11 cellular contexts compared by ENCODE assay signal in the genomic region with DNA sequence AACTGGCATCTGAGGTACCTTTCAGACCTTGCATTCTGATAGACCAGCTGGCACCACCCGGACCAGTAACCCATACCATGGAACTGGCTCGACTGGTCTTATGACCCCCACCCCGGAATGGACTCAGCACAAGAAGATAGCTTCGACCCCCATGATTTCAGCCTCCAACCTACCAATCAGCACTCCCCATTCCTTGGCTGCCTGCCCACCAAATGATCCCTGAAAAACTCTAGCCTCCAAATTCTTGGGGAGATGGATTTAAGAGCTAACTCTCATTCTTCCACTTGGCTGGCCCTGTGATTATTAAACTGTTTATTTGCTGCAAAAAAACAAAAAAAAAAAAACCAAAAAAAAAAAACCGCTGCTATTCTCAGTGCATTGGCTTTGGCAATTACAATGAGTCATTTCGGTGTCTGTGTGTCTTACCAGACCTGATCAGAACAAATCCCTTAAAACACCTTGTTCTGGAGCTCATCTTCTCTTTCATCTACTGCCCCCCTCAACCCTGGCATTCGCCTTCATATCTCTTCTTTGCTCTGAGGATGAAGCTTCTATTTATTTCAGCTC.
DNase-seq lines count a peak whose midpoint lies in the region; ATAC-seq, FAIRE-seq and TF ChIP-seq lines count a peak whose summit lies in the region.
"Had no signal": no experiment of that assay in that cellular context is flagged by ENCODE, and none has a peak within 500 bp of the region (broad histone marks: within the 10 kb centered on the region; RNA-seq: fewer than 3 reads in every experiment).

No MANE protein-coding gene starts in this region.

- H3K27me3 Mint-ChIP-seq in endodermal cell (ENCODE audit: insufficient read depth), result peaks cover 2% of the 10 kb centered on the region

- 89 to 98% methylated on average over 4 to 7 of the region's 7 CpGs for WGBS in endodermal cell (ENCODE audit: insufficient coverage in 1 of 2, insufficient read length in 1 of 2), 2 experiments
- WGBS in pancreas, 2 donors, result 52 to 63% methylated on average over 7 of the region's 7 CpGs

- no peaks in the 10 kb centered on the region for H3K9me3 Mint-ChIP-seq in endodermal cell

- BruUV-seq in PC-3 (replicated peaks; lab: Mats Ljungman, UMichigan), result no TSS peak

- H3K27ac ChIP-seq in PC-3 (ENCODE audit: low read length) (peak overlapping the region; percentile 75), endodermal cell (ENCODE audit: low read depth, low read length) (no peak overlapping the region), pancreas (peak overlapping the region in 1 of 4 donors; percentile 4)

- H3K27ac Mint-ChIP-seq in endodermal cell, result peak overlapping the region; percentile 42

- peaks cover 17% of the 10 kb centered on the region for H3K4me1 Mint-ChIP-seq in endodermal cell

- no peak for FAIRE-seq in pancreas (lab: Jason Lieb, UNC)
- no peak for FAIRE-seq in frontal cortex (lab: Jason Lieb, UNC)

- POLR2A ChIA-PET in PC-3 (lab: Charles Lee; ENCODE audit: unreplicated experiment), result no interaction called here

- no peaks in the 10 kb centered on the region for H3K9me2 ChIP-seq in PC-3 (replicated peaks; ENCODE audit: low read length)

- peak overlapping the region; percentile 81 for H3K4me2 ChIP-seq in PC-3 (ENCODE audit: low read length)

- H4K20me1 ChIP-seq in PC-3 (ENCODE audit: low read length), result no peaks in the 10 kb centered on the region

- H3K4me3 Mint-ChIP-seq in endodermal cell, result no peak overlapping the region

- H3K9me3 ChIP-seq in PC-3 (ENCODE audit: low read length) (no peaks in the 10 kb centered on the region), endodermal cell (ENCODE audit: control insufficient read depth, low read length) (no peaks in the 10 kb centered on the region), pancreas (no peaks in the 10 kb centered on the region)

- H3K36me3 ChIP-seq in PC-3 (ENCODE audit: low read depth, low read length) (no peaks in the 10 kb centered on the region), endodermal cell (ENCODE audit: control insufficient read depth, insufficient read depth, low read length) (no peaks in the 10 kb centered on the region), pancreas (no peaks in the 10 kb centered on the region)

- DNase-seq in EL (peak; percentile 18), PC-3 (peak; percentile 54), endodermal cell (no peak), pancreas (peak in 2 of 6 donors; percentile 12 to 21), inferior parietal cortex (ENCODE audit: extremely low spot score) (no peak), frontal cortex (ENCODE audit: low spot score in 2 of 2) (no peak)
- DNase-seq in activated CD4-positive, CD25-positive, alpha-beta regulatory T cell (lab: John Stamatoyannopoulos, UW), result no peak
- DNase-seq: activated CD4-positive, alpha-beta T cell treated with anti-CD3 and anti-CD28 coated beads, Interleukin-2, amount 50 U/mL, for 48 hours; left ventricle myocardium superior had no signal

- CTCF ChIA-PET in PC-3 (lab: Charles Lee), result interaction anchor here (0.6 kb wide), 1 partner anchor 111 kb away, joined by 3 read pairs; no protein-coding TSS in a partner anchor

- H3K4me3 ChIP-seq in PC-3 (ENCODE audit: low read length), result peak overlapping the region; percentile 60
- H3K4me3 ChIP-seq in endodermal cell (ENCODE audit: low read length), result no peak overlapping the region
- H3K4me3 ChIP-seq in pancreas, result no peak overlapping the region

- no peaks in the 10 kb centered on the region for H3K79me2 ChIP-seq in PC-3 (ENCODE audit: low read length)

- H3K36me3 Mint-ChIP-seq in endodermal cell (ENCODE audit: low read depth), result no peaks in the 10 kb centered on the region

- peak; percentile 42 for ATAC-seq in PC-3
- peak in 3 of 4 donors; percentile 35 to 43 (median 38) for ATAC-seq in pancreas
- ATAC-seq in GM19395 (IDR thresholded peaks at IDR 0.05; ENCODE audit: unreplicated experiment), result no peak
- ATAC-seq: esophagus mucosa had no signal

- intact Hi-C loops in PC-3 (cut with micrococcal nuclease), result loop anchor here (2.0 kb wide), 1 partner anchor 170 kb away; a partner anchor contains a TSS
- intact Hi-C loops in pancreas (cut with DNase I), result no loop called here

- peak overlapping the region; percentile 62 for H2AFZ ChIP-seq in PC-3 (ENCODE audit: low read length)

- H3K9ac ChIP-seq in PC-3 (ENCODE audit: low read length) (no peak overlapping the region; the same call in 1 of the 2 replicates), endodermal cell (ENCODE audit: extremely low read depth, low read length, poor library complexity, severe bottlenecking) (no peak overlapping the region)

- no peak for TF ChIP-seq CTCF in PC-3 (conservative IDR thresholded peaks at IDR 0.05; ENCODE audit: low read depth, low read length)
- TF ChIP-seq CTCF in endodermal cell (conservative IDR thresholded peaks at IDR 0.05), result no peak
- TF ChIP-seq CTCF in pancreas (IDR thresholded peaks at IDR 0.05), result no peak

- H3K4me1 ChIP-seq in PC-3 (ENCODE audit: insufficient read depth, low read length) (peaks cover 45% of the 10 kb centered on the region), endodermal cell (ENCODE audit: control insufficient read depth, insufficient read depth, low read length) (no peaks in the 10 kb centered on the region), pancreas (peaks cover 0 to 4% (median 0%) of the 10 kb centered on the region in 3 donors)

- H3K27me3 ChIP-seq in PC-3 (ENCODE audit: low read length), result no peaks in the 10 kb centered on the region
- no peaks in the 10 kb centered on the region for H3K27me3 ChIP-seq in endodermal cell (ENCODE audit: control insufficient read depth, insufficient read depth, low read length, poor library complexity, severe bottlenecking)
- H3K27me3 ChIP-seq in pancreas, result no peaks in the 10 kb centered on the region

- no peaks in the 10 kb centered on the region for H3F3A ChIP-seq in PC-3 (ENCODE audit: low read length, unreplicated experiment)

Comparison
In these comparisons a context has a peak if more than half of its experiments do, and no peak if none do; other contexts are left out.
1. DNase-seq: peak in EL (single experiment) and PC-3 (single experiment); none in endodermal cell (single experiment), activated CD4-positive, CD25-positive, alpha-beta regulatory T cell (0 of 4), inferior parietal cortex (single experiment) and frontal cortex (0 of 2).